ENCODE assay signal across 22 cellular contexts in genomic region chr16:4428500-4428899, GRCh38. TPM values are rescaled to one million over a fixed set of nuclear protein-coding genes. Genes with fewer than 3 reads are reported as not detected.
DNase-seq lines count a peak whose midpoint lies in the region; ATAC-seq and TF ChIP-seq lines count a peak whose summit lies in the region.
"Had no signal": no experiment of that assay in that cellular context is flagged by ENCODE, and none has a peak within 500 bp of the region (broad histone marks: within the 10 kb centered on the region; RNA-seq: fewer than 3 reads in every experiment).

No MANE protein-coding gene starts in this region.

- peaks cover 22% of the 10 kb centered on the region for H3K36me3 ChIP-seq in BE2C
- H3K36me3 ChIP-seq: cardiac muscle cell, neutrophil had no signal

- no peak for DNase-seq in activated CD4-positive, alpha-beta T cell treated with anti-CD3 and anti-CD28 coated beads for 36 hours
- no peak for DNase-seq in activated CD4-positive, alpha-beta T cell treated with anti-CD3 and anti-CD28 coated beads for 1 hour
- DNase-seq in CD4-positive, alpha-beta T cell = no peak
- no peak for DNase-seq in activated naive CD8-positive, alpha-beta T cell treated with anti-CD3 and anti-CD28 coated beads for 36 hours
- DNase-seq in left colon = no peak
- no peak for DNase-seq in BE2C
- no peak for DNase-seq in anterior cingulate cortex (lab: John Stamatoyannopoulos, UW)
- DNase-seq: 8988T; activated CD4-positive, alpha-beta T cell treated with anti-CD3 and anti-CD28 coated beads, Interleukin-2, amount 50 U/mL, for 1 hour; activated CD8-positive, alpha-beta memory T cell treated with anti-CD3 and anti-CD28 coated beads, Interleukin-2, amount 50 U/mL, for 48 hours; cortex of kidney; DMS53; endodermal cell; IMR-90; NCI-H1048; NCI-H187 treated with DMSO at 0.1 percent for 48 hours; NCI-H69 had no signal

- POLR2A ChIA-PET in activated CD4-positive, alpha-beta T cell treated with anti-CD3 and anti-CD28 coated beads for 36 hours (lab: Charles Lee) = interaction anchor here (0.6 kb wide), 1 partner anchor 78 kb away, joined by 4 read pairs; no protein-coding TSS in a partner anchor
- POLR2A ChIA-PET in CD4-positive, alpha-beta T cell (lab: Charles Lee) = interaction anchor here (0.9 kb wide), 1 partner anchor 13 kb away, joined by 4 read pairs; no protein-coding TSS in a partner anchor

- no peak for ATAC-seq in activated CD4-positive, alpha-beta T cell treated with anti-CD3 and anti-CD28 coated beads for 36 hours
- ATAC-seq in CD4-positive, alpha-beta T cell (ENCODE audit: poor library complexity) = no peak
- peak; percentile 7 for ATAC-seq in left colon
- no peak for ATAC-seq in HG02884 (IDR thresholded peaks at IDR 0.05; ENCODE audit: unreplicated experiment)

- H3K9me3 ChIP-seq in CD4-positive, alpha-beta T cell (ENCODE audit: control insufficient read depth, low read length) = no peaks in the 10 kb centered on the region
- H3K9me3 ChIP-seq in BE2C = no peaks in the 10 kb centered on the region
- H3K9me3 ChIP-seq: neutrophil, tibial nerve had no signal

- H3K27ac Mint-ChIP-seq in activated CD4-positive, alpha-beta T cell treated with anti-CD3 and anti-CD28 coated beads for 36 hours = peak overlapping the region; percentile 80
- H3K27ac Mint-ChIP-seq in CD4-positive, alpha-beta T cell = peak overlapping the region; percentile 12
- peak overlapping the region; percentile 34 for H3K27ac Mint-ChIP-seq in activated naive CD8-positive, alpha-beta T cell treated with anti-CD3 and anti-CD28 coated beads for 36 hours
- H3K27ac Mint-ChIP-seq: endodermal cell; T-helper 1 cell treated with Interleukin-12 subunit alpha and Interleukin-12 subunit beta and Interleukin-4 antibody, amounts not matched to agents 30 μg/mL and 1 μg/mL, for 36 hours had no signal

- intact Hi-C loops in activated CD4-positive, alpha-beta T cell treated with anti-CD3 and anti-CD28 coated beads for 36 hours (cut with DNase I, micrococcal nuclease) = loop anchor here (5.0 kb wide), 3 partner anchors 109 to 1166 kb away; partner anchors contain the start of genes CDIP1 (in 1 of the 2) and NUDT16L1 (in 1 of the 2)
- intact Hi-C loops in CD4-positive, alpha-beta T cell (cut with DNase I, micrococcal nuclease) = loop anchor here in 1 of 2 experiments (5.0 to 10.0 kb wide), 2 partner anchors 189 to 266 kb away; partner anchors contain the start of gene NUDT16L1
- intact Hi-C loops in left colon (cut with DNase I, micrococcal nuclease) = no loop called here

- peaks cover 27% of the 10 kb centered on the region for H3K4me1 Mint-ChIP-seq in activated CD4-positive, alpha-beta T cell treated with anti-CD3 and anti-CD28 coated beads for 36 hours
- H3K4me1 Mint-ChIP-seq in CD4-positive, alpha-beta T cell (ENCODE audit: low read depth) = peaks cover 32% of the 10 kb centered on the region
- peaks cover 28% of the 10 kb centered on the region for H3K4me1 Mint-ChIP-seq in activated naive CD8-positive, alpha-beta T cell treated with anti-CD3 and anti-CD28 coated beads for 36 hours

- no peak overlapping the region for H3K4me3 ChIP-seq in BE2C (ENCODE audit: low read depth, low read length)
- H3K4me3 ChIP-seq: cardiac muscle cell, tibial nerve had no signal

- no peaks in the 10 kb centered on the region for H3K27me3 ChIP-seq in CD4-positive, alpha-beta T cell (ENCODE audit: control insufficient read depth, insufficient read depth, low read length)
- H3K27me3 ChIP-seq in BE2C = no peaks in the 10 kb centered on the region
- H3K27me3 ChIP-seq: cardiac muscle cell, neutrophil, tibial nerve had no signal

- peaks cover 46% of the 10 kb centered on the region for H3K36me3 Mint-ChIP-seq in activated CD4-positive, alpha-beta T cell treated with anti-CD3 and anti-CD28 coated beads for 36 hours (ENCODE audit: low read depth)
- peaks cover 46% of the 10 kb centered on the region for H3K36me3 Mint-ChIP-seq in CD4-positive, alpha-beta T cell (ENCODE audit: low read depth)
- H3K36me3 Mint-ChIP-seq in activated naive CD8-positive, alpha-beta T cell treated with anti-CD3 and anti-CD28 coated beads for 36 hours = peaks cover 37% of the 10 kb centered on the region

- H3K4me3 Mint-ChIP-seq in activated CD4-positive, alpha-beta T cell treated with anti-CD3 and anti-CD28 coated beads for 36 hours = peak overlapping the region; percentile 15
- peak overlapping the region; percentile 56 for H3K4me3 Mint-ChIP-seq in CD4-positive, alpha-beta T cell
- peak overlapping the region; percentile 22 for H3K4me3 Mint-ChIP-seq in activated naive CD8-positive, alpha-beta T cell treated with anti-CD3 and anti-CD28 coated beads for 36 hours
- H3K4me3 Mint-ChIP-seq: endodermal cell; T-helper 1 cell treated with Interleukin-12 subunit alpha and Interleukin-12 subunit beta and Interleukin-4 antibody, amounts not matched to agents 30 μg/mL and 1 μg/mL, for 36 hours had no signal

- H3K9me3 Mint-ChIP-seq in activated CD4-positive, alpha-beta T cell treated with anti-CD3 and anti-CD28 coated beads for 36 hours (ENCODE audit: low read depth) = no peaks in the 10 kb centered on the region
- no peaks in the 10 kb centered on the region for H3K9me3 Mint-ChIP-seq in CD4-positive, alpha-beta T cell
- no peaks in the 10 kb centered on the region for H3K9me3 Mint-ChIP-seq in activated naive CD8-positive, alpha-beta T cell treated with anti-CD3 and anti-CD28 coated beads for 36 hours
- H3K9me3 Mint-ChIP-seq: endodermal cell; T-helper 1 cell treated with Interleukin-12 subunit alpha and Interleukin-12 subunit beta and Interleukin-4 antibody, amounts not matched to agents 30 μg/mL and 1 μg/mL, for 36 hours had no signal

- no peak for TF ChIP-seq CTCF in CD4-positive, alpha-beta T cell (IDR thresholded peaks at IDR 0.05)
- no peak for TF ChIP-seq CTCF in BE2C (IDR thresholded peaks at IDR 0.05; ENCODE audit: low read depth, low read length)

- no peaks in the 10 kb centered on the region for H3K4me1 ChIP-seq in BE2C

- H3K27ac ChIP-seq in CD4-positive, alpha-beta T cell (ENCODE audit: low read depth, low read length) = no peak overlapping the region
- H3K27ac ChIP-seq: cardiac muscle cell, neutrophil, tibial nerve had no signal

- H3K27me3 Mint-ChIP-seq in activated CD4-positive, alpha-beta T cell treated with anti-CD3 and anti-CD28 coated beads for 36 hours = no peaks in the 10 kb centered on the region
- no peaks in the 10 kb centered on the region for H3K27me3 Mint-ChIP-seq in CD4-positive, alpha-beta T cell
- no peaks in the 10 kb centered on the region for H3K27me3 Mint-ChIP-seq in activated naive CD8-positive, alpha-beta T cell treated with anti-CD3 and anti-CD28 coated beads for 36 hours

- CTCF ChIA-PET in activated CD4-positive, alpha-beta T cell treated with anti-CD3 and anti-CD28 coated beads for 36 hours (lab: Charles Lee) = interaction anchor here (0.6 to 1.1 kb wide), 4 partner anchors 10 to 415 kb away, joined by 3 read pairs; no protein-coding TSS in a partner anchor
- CTCF ChIA-PET in CD4-positive, alpha-beta T cell (lab: Charles Lee) = interaction anchor here (0.5 to 0.8 kb wide), 2 partner anchors 12 to 120 kb away, joined by 3 read pairs; no protein-coding TSS in a partner anchor

RNA-seq across cellular contexts. Expression of gene DNAJA3, which starts 2.8 kb away (rescaled TPM):
- total RNA-seq in activated CD4-positive, alpha-beta T cell treated with anti-CD3 and anti-CD28 coated beads for 36 hours = 100 to 1,000 TPM in 1 of 2 experiments, 10 to 100 TPM in 1; 93.9 to 102 TPM
- 10 to 100 TPM; 17.2 to 18.8 TPM for total RNA-seq in CD4-positive, alpha-beta T cell
- 100 to 1,000 TPM; 103 to 107 TPM for total RNA-seq in activated naive CD8-positive, alpha-beta T cell treated with anti-CD3 and anti-CD28 coated beads for 36 hours
- 10 to 100 TPM; 43.6 to 56.7 TPM for total RNA-seq in left colon
- 154 TPM for polyA plus RNA-seq in BE2C (2012; ENCODE audit: insufficient read depth, insufficient read length, low read depth)

RNA-seq across cellular contexts. Expression of gene CORO7, which starts 12.1 kb away (rescaled TPM):
- total RNA-seq in activated CD4-positive, alpha-beta T cell treated with anti-CD3 and anti-CD28 coated beads for 36 hours = 10 to 100 TPM; 65.0 to 67.1 TPM
- 100 to 1,000 TPM; 801 to 805 TPM for total RNA-seq in CD4-positive, alpha-beta T cell
- 10 to 100 TPM; 66.2 to 73.1 TPM for total RNA-seq in activated naive CD8-positive, alpha-beta T cell treated with anti-CD3 and anti-CD28 coated beads for 36 hours
- total RNA-seq in left colon = 10 to 100 TPM; 43.9 to 48.0 TPM
- polyA plus RNA-seq in BE2C (2012; ENCODE audit: insufficient read depth, insufficient read length, low read depth) = 72.6 TPM

RNA-seq across cellular contexts. Expression of gene NMRAL1, which starts 45.9 kb away (rescaled TPM):
- 10 to 100 TPM; 27.1 to 29.5 TPM for total RNA-seq in activated CD4-positive, alpha-beta T cell treated with anti-CD3 and anti-CD28 coated beads for 36 hours
- total RNA-seq in CD4-positive, alpha-beta T cell = 10 to 100 TPM; 28.6 to 29.5 TPM
- 10 to 100 TPM; 62.5 to 64.4 TPM for total RNA-seq in activated naive CD8-positive, alpha-beta T cell treated with anti-CD3 and anti-CD28 coated beads for 36 hours
- total RNA-seq in left colon = 10 to 100 TPM; 36.9 to 39.6 TPM
- polyA plus RNA-seq in BE2C (2012; ENCODE audit: insufficient read depth, insufficient read length, low read depth) = 50.7 TPM

RNA-seq across cellular contexts. Expression of gene HMOX2, which starts 47.7 kb away (rescaled TPM):
- total RNA-seq in activated CD4-positive, alpha-beta T cell treated with anti-CD3 and anti-CD28 coated beads for 36 hours = 10 to 100 TPM; 67.7 to 80.2 TPM
- 10 to 100 TPM; 63.4 to 66.4 TPM for total RNA-seq in CD4-positive, alpha-beta T cell
- total RNA-seq in activated naive CD8-positive, alpha-beta T cell treated with anti-CD3 and anti-CD28 coated beads for 36 hours = 10 to 100 TPM; 84.4 to 88.4 TPM
- 10 to 100 TPM; 61.2 to 65.2 TPM for total RNA-seq in left colon
- polyA plus RNA-seq in BE2C (2012; ENCODE audit: insufficient read depth, insufficient read length, low read depth) = 179 TPM

RNA-seq across cellular contexts. Expression of gene VASN, which starts 56.9 kb away (rescaled TPM):
- not detected for total RNA-seq in activated CD4-positive, alpha-beta T cell treated with anti-CD3 and anti-CD28 coated beads for 36 hours
- total RNA-seq in CD4-positive, alpha-beta T cell = under 1 TPM; 0.70 to 0.77 TPM
- under 1 TPM in 1 of 2 experiments, not detected in 1; 0.08 TPM for total RNA-seq in activated naive CD8-positive, alpha-beta T cell treated with anti-CD3 and anti-CD28 coated beads for 36 hours
- 1 to 10 TPM; 2.2 to 4.8 TPM for total RNA-seq in left colon
- 147 TPM for polyA plus RNA-seq in BE2C (2012; ENCODE audit: insufficient read depth, insufficient read length, low read depth)

Comparison
In these comparisons a context has a peak if more than half of its experiments do, and no peak if none do; other contexts are left out.
1. H3K27ac Mint-ChIP-seq: peak in every context shown above with its lines; median percentile 80 in activated CD4-positive, alpha-beta T cell treated with anti-CD3 and anti-CD28 coated beads for 36 hours; 34 in activated naive CD8-positive, alpha-beta T cell treated with anti-CD3 and anti-CD28 coated beads for 36 hours; 12 in CD4-positive, alpha-beta T cell.
2. RNA of gene CORO7, which starts 12.1 kb away (total RNA-seq): 801 to 805 TPM in CD4-positive, alpha-beta T cell; 66.2 to 73.1 TPM in activated naive CD8-positive, alpha-beta T cell treated with anti-CD3 and anti-CD28 coated beads for 36 hours, 65.0 to 67.1 TPM in activated CD4-positive, alpha-beta T cell treated with anti-CD3 and anti-CD28 coated beads for 36 hours and 43.9 to 48.0 TPM in left colon; every median in the first group is over 10 times any median in the second.
3. intact Hi-C loops: an anchor here in activated CD4-positive, alpha-beta T cell treated with anti-CD3 and anti-CD28 coated beads for 36 hours (5.0 kb wide); none called in left colon.
4. Peak in every context shown above with its lines, with median percentiles within 50 percentile points of each other: H3K4me3 Mint-ChIP-seq.